In genomic region chr17:33370384-33370783, GRCh38 we compare ENCODE assay signal across 18 cellular contexts.
DNase-seq lines count a peak whose midpoint lies in the region; ATAC-seq, FAIRE-seq and TF ChIP-seq lines count a peak whose summit lies in the region.
"Had no signal": no experiment of that assay in that cellular context is flagged by ENCODE, and none has a peak within 500 bp of the region (broad histone marks: within the 10 kb centered on the region; RNA-seq: fewer than 3 reads in every experiment).

No MANE protein-coding gene starts in this region.

- H3K23ac ChIP-seq in H9 (ENCODE audit: insufficient read length, low read depth, low read length) (no peak overlapping the region), H1 (ENCODE audit: insufficient read length) (no peak overlapping the region)

- H3K4me1 ChIP-seq in H9 (ENCODE audit: insufficient read depth, low read length): peaks cover 10% of the 10 kb centered on the region; the same call in 1 of the 2 replicates
- H3K4me1 ChIP-seq in H1 (replicated peaks in 1 of 4; ENCODE audit: control insufficient read depth in 3 of 4, insufficient read depth in 4 of 4, low read length in 3 of 4): peaks cover 0 to 12% (median 4%) of the 10 kb centered on the region in 4 experiments; a peak in 3 of 7 replicates
- H3K4me1 ChIP-seq in esophagus muscularis mucosa: no peaks in the 10 kb centered on the region

- peak overlapping the region; percentile 46 to 96 (median 75); a peak in 6 of 7 replicates for H3K27ac Mint-ChIP-seq in H9
- H3K27ac Mint-ChIP-seq in type B pancreatic cell: peak overlapping the region; percentile 18
- no peak overlapping the region for H3K27ac Mint-ChIP-seq in activated T-cell treated with anti-CD3 and anti-CD28 coated beads, Interleukin-2, amount 50 U/mL, for 72 hours
- H3K27ac Mint-ChIP-seq: B cell; CD4-positive, alpha-beta memory T cell; HFFc6; IgD-negative memory B cell had no signal

- no peak overlapping the region for H3T11ph ChIP-seq in H9 (ENCODE audit: low read length)

- peaks cover 27 to 34% of the 10 kb centered on the region in 2 experiments for H3K4me1 Mint-ChIP-seq in H9
- H3K4me1 Mint-ChIP-seq in type B pancreatic cell (ENCODE audit: unreplicated experiment): peaks cover 10% of the 10 kb centered on the region
- H3K4me1 Mint-ChIP-seq in activated T-cell treated with anti-CD3 and anti-CD28 coated beads, Interleukin-2, amount 50 U/mL, for 72 hours (ENCODE audit: low read depth): no peaks in the 10 kb centered on the region
- H3K4me1 Mint-ChIP-seq: B cell; CD4-positive, alpha-beta memory T cell; IgD-negative memory B cell had no signal

- peaks cover 0 to 1% (median 0%) of the 10 kb centered on the region in 3 experiments; a peak in 2 of 7 replicates for H3K36me3 Mint-ChIP-seq in H9 (ENCODE audit: insufficient read depth in 1 of 3, low read depth in 3 of 3)
- H3K36me3 Mint-ChIP-seq in type B pancreatic cell: no peaks in the 10 kb centered on the region
- no peaks in the 10 kb centered on the region for H3K36me3 Mint-ChIP-seq in activated T-cell treated with anti-CD3 and anti-CD28 coated beads, Interleukin-2, amount 50 U/mL, for 72 hours (ENCODE audit: insufficient read depth in 2 of 2)
- H3K36me3 Mint-ChIP-seq: CD4-positive, alpha-beta memory T cell; IgD-negative memory B cell had no signal

- no CpG with 5 or more reads among the region's 1 CpG for WGBS in H9 (ENCODE audit: extremely low coverage, insufficient read length, low lambda C conversion rate)
- 71% methylated on average over 1 of the region's 1 CpG; no CpG with 5 or more reads in 1 of the 2 experiments for WGBS in H1 (ENCODE audit: extremely low coverage in 1 of 2, insufficient coverage in 1 of 2, insufficient read length in 1 of 2, insufficient replicate concordance in 2 of 2, low coverage in 1 of 2, low lambda C conversion rate in 2 of 2, missing lambda C conversion rate in 1 of 2), 2 experiments
- WGBS in esophagus muscularis mucosa: 30% methylated on average over 1 of the region's 1 CpG

- H2BK5ac ChIP-seq in H9 (ENCODE audit: insufficient read length, low read length) (no peak overlapping the region), H1 (ENCODE audit: low read depth, low read length) (peak overlapping the region; percentile 28; the same call in 1 of the 2 replicates)

- H2AFZ ChIP-seq in H9 (ENCODE audit: low read length): no peak overlapping the region
- no peak overlapping the region for H2AFZ ChIP-seq in H1 (ENCODE audit: low read length)
- H2AFZ ChIP-seq: GM23248 had no signal

- no peak overlapping the region for H3K4me3 ChIP-seq in H1 (ENCODE audit: extremely low read depth in 1 of 4, insufficient read depth in 2 of 4, low read depth in 3 of 4, low read length in 4 of 4)
- H3K4me3 ChIP-seq in esophagus muscularis mucosa: no peak overlapping the region
- H3K4me3 ChIP-seq: GM23248 had no signal

- H3K4ac ChIP-seq in H9 (ENCODE audit: low read depth, low read length) (no peak overlapping the region), H1 (replicated peaks; ENCODE audit: insufficient read length, low read depth, low read length) (no peak overlapping the region)

- H3K23me2 ChIP-seq in H9 (ENCODE audit: insufficient read length, low read depth, low read length, poor library complexity, severe bottlenecking): no peaks in the 10 kb centered on the region
- H3K23me2 ChIP-seq in H1 (ENCODE audit: low read depth, low read length): no peaks in the 10 kb centered on the region

- H3K9me3 ChIP-seq in H9 (ENCODE audit: control insufficient read depth, low read depth, low read length) (no peaks in the 10 kb centered on the region), H1 (ENCODE audit: insufficient read depth in 2 of 2, low read depth in 1 of 2, low read length in 1 of 2) (no peaks in the 10 kb centered on the region), esophagus muscularis mucosa (no peaks in the 10 kb centered on the region)

- H3K9ac ChIP-seq in H9 (ENCODE audit: extremely low read depth, insufficient read length, low read length): no peak overlapping the region
- H3K9ac ChIP-seq in H1 (replicated peaks in 1 of 4; ENCODE audit: extremely low read depth in 1 of 4, low read depth in 3 of 4, low read length in 3 of 4): no peak overlapping the region
- H3K9ac ChIP-seq: GM23248 had no signal

- no peak for TF ChIP-seq CTCF in H9 (conservative IDR thresholded peaks at IDR 0.05)
- no peak for TF ChIP-seq CTCF in H1 (IDR thresholded peaks at IDR 0.05; ENCODE audit: control extremely low read depth in 1 of 3, insufficient read depth in 1 of 3, low read depth in 1 of 3, low read length in 3 of 3)
- no peak for TF ChIP-seq CTCF in type B pancreatic cell (conservative IDR thresholded peaks at IDR 0.05)
- TF ChIP-seq CTCF in esophagus muscularis mucosa (IDR thresholded peaks at IDR 0.05): no peak

- H3K27me3 Mint-ChIP-seq in H9 (ENCODE audit: low read depth) (peaks cover 12% of the 10 kb centered on the region; the same call in 1 of the 2 replicates), type B pancreatic cell (peaks cover 14% of the 10 kb centered on the region)
- peaks cover 6% of the 10 kb centered on the region for H3K27me3 Mint-ChIP-seq in activated T-cell treated with anti-CD3 and anti-CD28 coated beads, Interleukin-2, amount 50 U/mL, for 72 hours (ENCODE audit: low read depth)

- TF ChIP-seq EP300 in H1 (IDR thresholded peaks at IDR 0.05; ENCODE audit: borderline replicate concordance in 1 of 2, low read depth in 2 of 2, low read length in 2 of 2) (no peak), esophagus muscularis mucosa (IDR thresholded peaks at IDR 0.05) (no peak)

- H3K56ac ChIP-seq in H9 (ENCODE audit: insufficient read length, low read depth, low read length) (no peak overlapping the region), H1 (replicated peaks; ENCODE audit: insufficient read length, low read depth, low read length) (no peak overlapping the region)

- CTCF ChIA-PET in H1 (lab: Charles Lee; ENCODE audit: partially characterized antibody): interaction anchor here (1.2 kb wide), 1 partner anchor 28 kb away, joined by 4 read pairs; no protein-coding TSS in a partner anchor

- POLR2A ChIA-PET in H1 (lab: Charles Lee; ENCODE audit: partially characterized antibody): no interaction called here

- no peaks in the 10 kb centered on the region for H3K36me3 ChIP-seq in H1 (ENCODE audit: control insufficient read depth in 2 of 4, insufficient read depth in 4 of 4, low read length in 3 of 4)
- H3K36me3 ChIP-seq in esophagus muscularis mucosa: no peaks in the 10 kb centered on the region

- DNase-seq in H9 (peak; percentile 64), H1 (ENCODE audit: low read depth in 1 of 2, low spot score in 2 of 2) (no peak), iPS-NIHi11 (ENCODE audit: low spot score) (peak; percentile 62), type B pancreatic cell (ENCODE audit: extremely low spot score, unreplicated experiment) (no peak), esophagus muscularis mucosa (ENCODE audit: extremely low spot score) (no peak), NCI-H748 treated with DMSO at 0.1 percent for 48 hours (lab: John Stamatoyannopoulos, UW) (no peak)
- no peak for DNase-seq in activated T-cell treated with anti-CD3 and anti-CD28 coated beads, Interleukin-2, amount 50 U/mL, for 72 hours
- DNase-seq: C1 segment of cervical spinal cord; CD4-positive, alpha-beta memory T cell; DMS79; GM23248; HCEC 1CT; HFFc6 had no signal

- H4K91ac ChIP-seq in H9 (ENCODE audit: insufficient read length, low read depth, low read length) (no peak overlapping the region), H1 (replicated peaks; ENCODE audit: insufficient read length, low read length) (no peak overlapping the region)

- no peaks in the 10 kb centered on the region for H3K79me1 ChIP-seq in H9 (ENCODE audit: insufficient read depth, low read depth, low read length, poor library complexity, severe bottlenecking)
- H3K79me1 ChIP-seq in H1 (ENCODE audit: low read depth, low read length): no peaks in the 10 kb centered on the region

- intact Hi-C loops in esophagus muscularis mucosa (cut with DNase I): no loop called here

- H3K18ac ChIP-seq in H9 (ENCODE audit: insufficient read length, low read depth, low read length) (no peak overlapping the region), H1 (ENCODE audit: extremely low read depth, low read length) (no peak overlapping the region)

- H3K9me3 Mint-ChIP-seq in H9 (peaks cover 0 to 4% of the 10 kb centered on the region in 2 experiments; a peak in 2 of 5 replicates), type B pancreatic cell (no peaks in the 10 kb centered on the region)
- H3K9me3 Mint-ChIP-seq in activated T-cell treated with anti-CD3 and anti-CD28 coated beads, Interleukin-2, amount 50 U/mL, for 72 hours: no peaks in the 10 kb centered on the region
- H3K9me3 Mint-ChIP-seq: IgD-negative memory B cell had no signal

- no peak for TF ChIP-seq POLR2A in H1 (IDR thresholded peaks at IDR 0.05; ENCODE audit: control extremely low read depth in 1 of 2, low read depth in 2 of 2, low read length in 2 of 2)
- TF ChIP-seq POLR2A in esophagus muscularis mucosa (IDR thresholded peaks at IDR 0.05; ENCODE audit: low read depth): no peak

- H3K27ac ChIP-seq in H9 (ENCODE audit: insufficient read length, low read depth, low read length): no peak overlapping the region
- H3K27ac ChIP-seq in H1 (ENCODE audit: low read depth, low read length): no peak overlapping the region
- H3K27ac ChIP-seq in esophagus muscularis mucosa (replicated peaks in 1 of 4): no peak overlapping the region
- H3K27ac ChIP-seq: GM23248 had no signal

- TF ChIP-seq RAD21 in H1 (IDR thresholded peaks at IDR 0.05 in 1 of 2, conservative IDR thresholded peaks at IDR 0.05 in 1 of 2; ENCODE audit: low read depth in 2 of 2, low read length in 2 of 2): no peak

- no peak overlapping the region for H2AK5ac ChIP-seq in H9 (ENCODE audit: insufficient read length, low read length)
- no peak overlapping the region for H2AK5ac ChIP-seq in H1 (ENCODE audit: low read depth, low read length)

- H3K14ac ChIP-seq in H9 (ENCODE audit: insufficient read depth, low read length) (no peak overlapping the region), H1 (ENCODE audit: insufficient read length) (no peak overlapping the region)

- H3K4me2 ChIP-seq in H9 (ENCODE audit: insufficient read depth, insufficient read length, low read length) (no peak overlapping the region), H1 (ENCODE audit: insufficient read depth in 1 of 2, low read depth in 2 of 2, low read length in 2 of 2) (0 out of 4 replicates have a peak overlapping the region, but pooled peaks of 1 of the 2 experiments have one; percentile 3)

- H4K20me1 ChIP-seq in H9 (ENCODE audit: control insufficient read depth, insufficient read depth, insufficient read length): no peaks in the 10 kb centered on the region
- no peaks in the 10 kb centered on the region for H4K20me1 ChIP-seq in H1 (replicated peaks in 1 of 2; ENCODE audit: control insufficient read depth in 1 of 2, insufficient read depth in 2 of 2, low read length in 2 of 2)

- H2BK120ac ChIP-seq in H9 (ENCODE audit: low read depth, low read length, poor library complexity, severe bottlenecking): no peak overlapping the region
- no peak overlapping the region for H2BK120ac ChIP-seq in H1 (replicated peaks; ENCODE audit: low read depth, low read length)

- H2BK20ac ChIP-seq in H9 (ENCODE audit: low read depth, low read length, poor library complexity, severe bottlenecking) (no peak overlapping the region), H1 (ENCODE audit: low read length) (0 out of 2 replicates have a peak overlapping the region, but pooled peaks have one; percentile 8)

- no peaks in the 10 kb centered on the region for H3K27me3 ChIP-seq in H9 (ENCODE audit: insufficient read depth, low read length)
- no peaks in the 10 kb centered on the region for H3K27me3 ChIP-seq in H1 (replicated peaks in 1 of 4; ENCODE audit: control insufficient read depth in 3 of 4, extremely low read depth in 1 of 4, insufficient read depth in 3 of 4, low read length in 3 of 4)
- H3K27me3 ChIP-seq in esophagus muscularis mucosa: peaks cover 0 to 14% (median 0%) of the 10 kb centered on the region in 4 donors

- H4K5ac ChIP-seq in H9 (ENCODE audit: insufficient read length, low read depth, low read length) (no peak overlapping the region), H1 (ENCODE audit: insufficient read length, low read depth, low read length) (no peak overlapping the region)

- ATAC-seq in activated T-cell treated with anti-CD3 and anti-CD28 coated beads, Interleukin-2, amount 50 U/mL, for 72 hours (replicated peaks in 1 of 2): no peak

- no peaks in the 10 kb centered on the region for H3K79me2 ChIP-seq in H9 (ENCODE audit: insufficient read depth, low read length)
- H3K79me2 ChIP-seq in H1 (ENCODE audit: control insufficient read depth in 1 of 2, insufficient read depth in 2 of 2, low read length in 2 of 2): no peaks in the 10 kb centered on the region

- peak; percentile 90 for FAIRE-seq in H1 (lab: Jason Lieb, UNC)
- FAIRE-seq: A204.1, G401.6, GM12891 had no signal

- H2BK15ac ChIP-seq in H9 (ENCODE audit: low read depth, low read length) (no peak overlapping the region), H1 (ENCODE audit: low read length) (no peak overlapping the region)

- H2BK12ac ChIP-seq in H9 (ENCODE audit: insufficient read length, low read depth, low read length) (no peak overlapping the region), H1 (ENCODE audit: low read depth, low read length) (no peak overlapping the region)

- peak overlapping the region in 1 of 2 experiments; percentile 33; a peak in 1 of 5 replicates for H3K4me3 Mint-ChIP-seq in H9
- H3K4me3 Mint-ChIP-seq in type B pancreatic cell: no peak overlapping the region
- no peak overlapping the region for H3K4me3 Mint-ChIP-seq in activated T-cell treated with anti-CD3 and anti-CD28 coated beads, Interleukin-2, amount 50 U/mL, for 72 hours
- H3K4me3 Mint-ChIP-seq: B cell; CD4-positive, alpha-beta memory T cell; HFFc6; IgD-negative memory B cell had no signal

- H4K8ac ChIP-seq in H9 (replicated peaks; ENCODE audit: insufficient read length, low read depth, low read length) (no peak overlapping the region), H1 (ENCODE audit: extremely low read depth, insufficient read depth, low read length) (no peak overlapping the region)

Comparison
In these comparisons a context has a peak if more than half of its experiments do, and no peak if none do; other contexts are left out.
1. DNase-seq: peak in H9 (single experiment) and iPS-NIHi11 (single experiment); none in H1 (0 of 2), type B pancreatic cell (single experiment), esophagus muscularis mucosa (single experiment), activated T-cell treated with anti-CD3 and anti-CD28 coated beads, Interleukin-2, amount 50 U/mL, for 72 hours (0 of 2) and NCI-H748 treated with DMSO at 0.1 percent for 48 hours (single experiment).